In genomic region chr15:63686352-63686751, GRCh38 we compare ENCODE assay signal across 34 cellular contexts.
"Had no signal": no experiment of that assay in that cellular context is flagged by ENCODE, and none has a peak within 500 bp of the region (broad histone marks: within the 10 kb centered on the region; RNA-seq: fewer than 3 reads in every experiment).

No MANE protein-coding gene starts in this region.

- H3K27me3 Mint-ChIP-seq: activated B cell treated with CpG ODN at 0.5 μM for 24 hours; activated CD8-positive, alpha-beta T cell treated with anti-CD3 and anti-CD28 coated beads for 36 hours; activated naive CD8-positive, alpha-beta T cell; brain; dendritic cell treated with granulocyte-macrophage colony-stimulating factor and Interleukin-4, amounts not matched to agents 40 ng/mL and 50 ng/mL, for 4 days; effector memory CD8-positive, alpha-beta T cell; T-helper 17 cell had no signal

- H3K4me3 Mint-ChIP-seq: activated B cell treated with CpG ODN at 0.5 μM for 24 hours; activated CD8-positive, alpha-beta T cell treated with anti-CD3 and anti-CD28 coated beads for 36 hours; activated naive CD8-positive, alpha-beta T cell; activated T-cell treated with anti-CD3 and anti-CD28 coated beads, Interleukin-2, amount 50 U/mL, for 72 hours; brain; dendritic cell treated with granulocyte-macrophage colony-stimulating factor and Interleukin-4, amounts not matched to agents 40 ng/mL and 50 ng/mL, for 4 days; effector memory CD8-positive, alpha-beta T cell; T-helper 17 cell; T-helper 2 cell treated with Interferon-gamma antibody and Interleukin-4, amounts not matched to agents 5 μg/mL and 100 μg/mL, for 36 hours had no signal

- H3K27me3 ChIP-seq: ascending aorta, breast epithelium, cardiac muscle cell, esophagus muscularis mucosa, foreskin keratinocyte, gastrocnemius medialis, heart left ventricle had no signal

- H3K4me3 ChIP-seq: ascending aorta, breast epithelium, cardiac muscle cell, coronary artery, esophagus muscularis mucosa, gastrocnemius medialis, heart left ventricle had no signal

- H3K27ac ChIP-seq: ascending aorta, breast epithelium, cardiac muscle cell, coronary artery, esophagus muscularis mucosa, foreskin keratinocyte, gastrocnemius medialis, heart left ventricle, WERI-Rb-1 had no signal

- DNase-seq: activated B cell treated with CpG ODN at 0.5 μM for 24 hours; activated CD4-positive, alpha-beta T cell treated with anti-CD3 and anti-CD28 coated beads for 48 hours; activated CD4-positive, alpha-beta T cell treated with anti-CD3 and anti-CD28 coated beads, Interleukin-2, amount 50 U/mL, for 1 hour; activated CD4-positive, alpha-beta T cell treated with anti-CD3 and anti-CD28 coated beads, Interleukin-2, amount 50 U/mL, for 48 hours; activated CD8-positive, alpha-beta memory T cell treated with anti-CD3 and anti-CD28 coated beads for 24 hours; activated CD8-positive, alpha-beta T cell treated with anti-CD3 and anti-CD28 coated beads for 36 hours; activated gamma-delta T cell; activated naive CD4-positive, alpha-beta T cell treated with anti-CD3 and anti-CD28 coated beads, Interleukin-2, amount 50 U/mL, for 16 hours; activated naive CD4-positive, alpha-beta T cell treated with Interleukin-2 at 50 U/mL for 16 hours; activated T-cell treated with anti-CD3 and anti-CD28 coated beads, Interleukin-2, amount 50 U/mL, for 1 hour; activated T-cell treated with anti-CD3 and anti-CD28 coated beads, Interleukin-2, amount 50 U/mL, for 72 hours; amygdala; central memory CD4-positive, alpha-beta T cell; cerebellar nuclear complex; effector CD4-positive, alpha-beta T cell; effector memory CD8-positive, alpha-beta T cell; erythroblast; foreskin keratinocyte; gastrocnemius medialis; glutamatergic neuron; heart left ventricle; T-helper 1 cell; T-helper 17 cell; T1000; WERI-Rb-1 had no signal

- H3K9me3 ChIP-seq: ascending aorta, breast epithelium, esophagus muscularis mucosa, gastrocnemius medialis, heart left ventricle had no signal

- H3K9me3 Mint-ChIP-seq: activated B cell treated with CpG ODN at 0.5 μM for 24 hours; activated CD8-positive, alpha-beta T cell treated with anti-CD3 and anti-CD28 coated beads for 36 hours; activated T-cell treated with anti-CD3 and anti-CD28 coated beads, Interleukin-2, amount 50 U/mL, for 72 hours; brain; dendritic cell treated with granulocyte-macrophage colony-stimulating factor and Interleukin-4, amounts not matched to agents 40 ng/mL and 50 ng/mL, for 4 days; effector memory CD8-positive, alpha-beta T cell; T-helper 2 cell treated with Interferon-gamma antibody and Interleukin-4, amounts not matched to agents 5 μg/mL and 100 μg/mL, for 36 hours had no signal

- H3K27ac Mint-ChIP-seq: activated B cell treated with CpG ODN at 0.5 μM for 24 hours; activated CD8-positive, alpha-beta T cell treated with anti-CD3 and anti-CD28 coated beads for 36 hours; activated naive CD8-positive, alpha-beta T cell; activated T-cell treated with anti-CD3 and anti-CD28 coated beads, Interleukin-2, amount 50 U/mL, for 72 hours; brain; dendritic cell treated with granulocyte-macrophage colony-stimulating factor and Interleukin-4, amounts not matched to agents 40 ng/mL and 50 ng/mL, for 4 days; effector memory CD8-positive, alpha-beta T cell; T-helper 17 cell; T-helper 2 cell treated with Interferon-gamma antibody and Interleukin-4, amounts not matched to agents 5 μg/mL and 100 μg/mL, for 36 hours had no signal

- H3K4me1 Mint-ChIP-seq: activated B cell treated with CpG ODN at 0.5 μM for 24 hours, brain, T-helper 17 cell had no signal

- H3K4me1 ChIP-seq: ascending aorta, breast epithelium, esophagus muscularis mucosa, foreskin keratinocyte, gastrocnemius medialis had no signal
